ENCODE assay signal across 14 cellular contexts in genomic region chr11:14125529-14125928, GRCh38.
"Had no signal": no experiment of that assay in that cellular context is flagged by ENCODE, and none has a peak within 500 bp of the region (broad histone marks: within the 10 kb centered on the region; RNA-seq: fewer than 3 reads in every experiment).

No MANE protein-coding gene starts in this region.

- H3K4me1 ChIP-seq: tibial artery had no signal

- H3K4me3 ChIP-seq: tibial artery had no signal

- H3K27ac ChIP-seq: tibial artery had no signal

- H3K36me3 ChIP-seq: tibial artery had no signal

- H3K27me3 ChIP-seq: tibial artery had no signal

- DNase-seq: activated B cell treated with CpG ODN at 0.5 μM for 24 hours; activated CD4-positive, alpha-beta T cell treated with anti-CD3 and anti-CD28 coated beads for 36 hours; activated CD4-positive, alpha-beta T cell treated with anti-CD3 and anti-CD28 coated beads, Interleukin-2, amount 50 U/mL, for 48 hours; activated naive CD4-positive, alpha-beta T cell treated with Interleukin-2 at 50 U/mL for 16 hours; activated naive CD8-positive, alpha-beta T cell treated with anti-CD3 and anti-CD28 coated beads for 36 hours; activated T-cell treated with anti-CD3 and anti-CD28 coated beads, Interleukin-2, amount 50 U/mL, for 48 hours; cortex of kidney; endodermal cell; kidney; left ventricle myocardium superior; stimulated activated CD4-positive, alpha-beta T cell treated with anti-CD3 and anti-CD28 coated beads, Interleukin-4, amount 100 ng/mL, for 24 hours; stimulated activated naive CD8-positive, alpha-beta T cell treated with anti-CD3 and anti-CD28 coated beads, Interleukin-15, Interleukin-2, amounts not matched to agents 100 U/mL and 50 U/mL, for 24 hours; tibial artery had no signal

- ATAC-seq: activated CD4-positive, alpha-beta T cell treated with anti-CD3 and anti-CD28 coated beads for 36 hours; left ventricle myocardium superior; natural killer cell treated with Interleukin-12 subunit alpha and Interleukin-12 subunit beta and Interleukin-15 and Interleukin-18, amount 100 ng/mL, for 72 hours; stimulated activated naive CD8-positive, alpha-beta T cell treated with anti-CD3 and anti-CD28 coated beads, Interleukin-15, Interleukin-2, amounts not matched to agents 100 U/mL and 50 U/mL, for 24 hours had no signal
